Comparison of ENCODE assay signal across 1 cellular context in the genomic region with DNA sequence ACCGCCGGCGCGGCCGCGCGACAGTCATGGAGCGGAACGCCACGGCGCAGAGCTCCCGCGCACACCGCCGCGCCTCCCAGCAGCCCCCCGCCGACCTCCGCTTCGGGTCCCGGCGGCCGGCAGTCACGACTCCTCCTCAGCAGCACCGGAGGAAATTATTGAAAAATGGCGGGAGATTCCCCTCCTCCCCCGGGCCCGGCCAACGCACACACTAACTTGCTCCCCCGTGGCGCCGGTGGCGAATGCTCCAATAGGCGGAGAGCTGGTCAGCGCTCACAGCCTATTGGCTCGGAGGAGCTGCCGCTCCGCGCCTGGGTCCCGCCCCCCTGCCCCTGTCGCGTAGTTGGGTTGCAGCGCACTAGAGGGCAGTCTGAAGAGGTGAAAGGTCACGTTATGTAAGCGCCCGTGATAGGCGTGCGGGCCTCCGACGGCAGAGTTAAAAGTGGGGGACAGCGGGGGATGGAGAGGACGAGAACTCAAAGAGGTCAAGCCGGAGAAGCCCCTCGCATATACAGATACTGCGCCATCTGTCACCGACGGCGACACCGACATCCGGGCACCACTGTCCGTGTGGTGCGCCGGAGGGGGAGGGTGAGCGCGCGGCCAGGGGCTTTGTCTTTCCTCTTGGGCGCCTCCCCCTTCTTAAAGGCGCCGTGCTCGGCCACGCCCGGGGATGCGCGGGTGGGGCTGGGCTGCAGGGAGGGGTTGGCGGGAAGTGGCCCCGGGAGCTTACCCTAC.
A peak's percentile ranks its signal among the peaks of the same experiment; 100 is the strongest.
TF ChIP-seq lines count a peak whose summit lies in the region.

A gene with protein sequence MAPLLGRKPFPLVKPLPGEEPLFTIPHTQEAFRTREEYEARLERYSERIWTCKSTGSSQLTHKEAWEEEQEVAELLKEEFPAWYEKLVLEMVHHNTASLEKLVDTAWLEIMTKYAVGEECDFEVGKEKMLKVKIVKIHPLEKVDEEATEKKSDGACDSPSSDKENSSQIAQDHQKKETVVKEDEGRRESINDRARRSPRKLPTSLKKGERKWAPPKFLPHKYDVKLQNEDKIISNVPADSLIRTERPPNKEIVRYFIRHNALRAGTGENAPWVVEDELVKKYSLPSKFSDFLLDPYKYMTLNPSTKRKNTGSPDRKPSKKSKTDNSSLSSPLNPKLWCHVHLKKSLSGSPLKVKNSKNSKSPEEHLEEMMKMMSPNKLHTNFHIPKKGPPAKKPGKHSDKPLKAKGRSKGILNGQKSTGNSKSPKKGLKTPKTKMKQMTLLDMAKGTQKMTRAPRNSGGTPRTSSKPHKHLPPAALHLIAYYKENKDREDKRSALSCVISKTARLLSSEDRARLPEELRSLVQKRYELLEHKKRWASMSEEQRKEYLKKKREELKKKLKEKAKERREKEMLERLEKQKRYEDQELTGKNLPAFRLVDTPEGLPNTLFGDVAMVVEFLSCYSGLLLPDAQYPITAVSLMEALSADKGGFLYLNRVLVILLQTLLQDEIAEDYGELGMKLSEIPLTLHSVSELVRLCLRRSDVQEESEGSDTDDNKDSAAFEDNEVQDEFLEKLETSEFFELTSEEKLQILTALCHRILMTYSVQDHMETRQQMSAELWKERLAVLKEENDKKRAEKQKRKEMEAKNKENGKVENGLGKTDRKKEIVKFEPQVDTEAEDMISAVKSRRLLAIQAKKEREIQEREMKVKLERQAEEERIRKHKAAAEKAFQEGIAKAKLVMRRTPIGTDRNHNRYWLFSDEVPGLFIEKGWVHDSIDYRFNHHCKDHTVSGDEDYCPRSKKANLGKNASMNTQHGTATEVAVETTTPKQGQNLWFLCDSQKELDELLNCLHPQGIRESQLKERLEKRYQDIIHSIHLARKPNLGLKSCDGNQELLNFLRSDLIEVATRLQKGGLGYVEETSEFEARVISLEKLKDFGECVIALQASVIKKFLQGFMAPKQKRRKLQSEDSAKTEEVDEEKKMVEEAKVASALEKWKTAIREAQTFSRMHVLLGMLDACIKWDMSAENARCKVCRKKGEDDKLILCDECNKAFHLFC (N-terminal part only) (minus strand): TSS at position 213 of the 738 bp plus-strand sequence. CDS start 360 bp downstream, outside the sequence.

TF ChIP-seq in HepG2, 621 proteins besides CTCF, POLR2A, EP300 and RAD21 (continued from another document and continues in another):
- TF ChIP-seq, protein P1, sequence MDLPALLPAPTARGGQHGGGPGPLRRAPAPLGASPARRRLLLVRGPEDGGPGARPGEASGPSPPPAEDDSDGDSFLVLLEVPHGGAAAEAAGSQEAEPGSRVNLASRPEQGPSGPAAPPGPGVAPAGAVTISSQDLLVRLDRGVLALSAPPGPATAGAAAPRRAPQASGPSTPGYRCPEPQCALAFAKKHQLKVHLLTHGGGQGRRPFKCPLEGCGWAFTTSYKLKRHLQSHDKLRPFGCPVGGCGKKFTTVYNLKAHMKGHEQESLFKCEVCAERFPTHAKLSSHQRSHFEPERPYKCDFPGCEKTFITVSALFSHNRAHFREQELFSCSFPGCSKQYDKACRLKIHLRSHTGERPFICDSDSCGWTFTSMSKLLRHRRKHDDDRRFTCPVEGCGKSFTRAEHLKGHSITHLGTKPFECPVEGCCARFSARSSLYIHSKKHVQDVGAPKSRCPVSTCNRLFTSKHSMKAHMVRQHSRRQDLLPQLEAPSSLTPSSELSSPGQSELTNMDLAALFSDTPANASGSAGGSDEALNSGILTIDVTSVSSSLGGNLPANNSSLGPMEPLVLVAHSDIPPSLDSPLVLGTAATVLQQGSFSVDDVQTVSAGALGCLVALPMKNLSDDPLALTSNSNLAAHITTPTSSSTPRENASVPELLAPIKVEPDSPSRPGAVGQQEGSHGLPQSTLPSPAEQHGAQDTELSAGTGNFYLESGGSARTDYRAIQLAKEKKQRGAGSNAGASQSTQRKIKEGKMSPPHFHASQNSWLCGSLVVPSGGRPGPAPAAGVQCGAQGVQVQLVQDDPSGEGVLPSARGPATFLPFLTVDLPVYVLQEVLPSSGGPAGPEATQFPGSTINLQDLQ (CRISPR knock-in tag; IDR thresholded peaks at IDR 0.05) = peak; percentile 88; the same call in 1 of the 2 replicates
- TF ChIP-seq ISX (CRISPR knock-in tag; conservative IDR thresholded peaks at IDR 0.05) (no peak), FOXJ3 (CRISPR knock-in tag; IDR thresholded peaks at IDR 0.05; ENCODE audit: borderline replicate concordance) (no peak), SIN3A (IDR thresholded peaks at IDR 0.05; ENCODE audit: borderline replicate concordance, low read depth, low read length) (peak; percentile 72; the same call in 1 of the 2 replicates), TOPORS (CRISPR knock-in tag; IDR thresholded peaks at IDR 0.05) (0 out of 2 replicates have a peak, but pooled peaks have one; percentile 56), NFYB (CRISPR knock-in tag; IDR thresholded peaks at IDR 0.05) (peak; percentile 98), SNAI1 (CRISPR knock-in tag; IDR thresholded peaks at IDR 0.05; ENCODE audit: borderline replicate concordance) (no peak; the same call in 1 of the 2 replicates), PHF8 (CRISPR knock-in tag; IDR thresholded peaks at IDR 0.05) (peak; percentile 79), ZNF235 (CRISPR knock-in tag; IDR thresholded peaks at IDR 0.05; ENCODE audit: borderline replicate concordance) (no peak), DR1 (CRISPR knock-in tag; IDR thresholded peaks at IDR 0.05) (peak; percentile 46), REXO4 (CRISPR knock-in tag; IDR thresholded peaks at IDR 0.05; ENCODE audit: borderline replicate concordance) (no peak), NONO (IDR thresholded peaks at IDR 0.05) (no peak), NONO (CRISPR knock-in tag; conservative IDR thresholded peaks at IDR 0.05) (0 out of 2 replicates have a peak, but pooled peaks have one; percentile 34)
- TF ChIP-seq, protein P2, sequence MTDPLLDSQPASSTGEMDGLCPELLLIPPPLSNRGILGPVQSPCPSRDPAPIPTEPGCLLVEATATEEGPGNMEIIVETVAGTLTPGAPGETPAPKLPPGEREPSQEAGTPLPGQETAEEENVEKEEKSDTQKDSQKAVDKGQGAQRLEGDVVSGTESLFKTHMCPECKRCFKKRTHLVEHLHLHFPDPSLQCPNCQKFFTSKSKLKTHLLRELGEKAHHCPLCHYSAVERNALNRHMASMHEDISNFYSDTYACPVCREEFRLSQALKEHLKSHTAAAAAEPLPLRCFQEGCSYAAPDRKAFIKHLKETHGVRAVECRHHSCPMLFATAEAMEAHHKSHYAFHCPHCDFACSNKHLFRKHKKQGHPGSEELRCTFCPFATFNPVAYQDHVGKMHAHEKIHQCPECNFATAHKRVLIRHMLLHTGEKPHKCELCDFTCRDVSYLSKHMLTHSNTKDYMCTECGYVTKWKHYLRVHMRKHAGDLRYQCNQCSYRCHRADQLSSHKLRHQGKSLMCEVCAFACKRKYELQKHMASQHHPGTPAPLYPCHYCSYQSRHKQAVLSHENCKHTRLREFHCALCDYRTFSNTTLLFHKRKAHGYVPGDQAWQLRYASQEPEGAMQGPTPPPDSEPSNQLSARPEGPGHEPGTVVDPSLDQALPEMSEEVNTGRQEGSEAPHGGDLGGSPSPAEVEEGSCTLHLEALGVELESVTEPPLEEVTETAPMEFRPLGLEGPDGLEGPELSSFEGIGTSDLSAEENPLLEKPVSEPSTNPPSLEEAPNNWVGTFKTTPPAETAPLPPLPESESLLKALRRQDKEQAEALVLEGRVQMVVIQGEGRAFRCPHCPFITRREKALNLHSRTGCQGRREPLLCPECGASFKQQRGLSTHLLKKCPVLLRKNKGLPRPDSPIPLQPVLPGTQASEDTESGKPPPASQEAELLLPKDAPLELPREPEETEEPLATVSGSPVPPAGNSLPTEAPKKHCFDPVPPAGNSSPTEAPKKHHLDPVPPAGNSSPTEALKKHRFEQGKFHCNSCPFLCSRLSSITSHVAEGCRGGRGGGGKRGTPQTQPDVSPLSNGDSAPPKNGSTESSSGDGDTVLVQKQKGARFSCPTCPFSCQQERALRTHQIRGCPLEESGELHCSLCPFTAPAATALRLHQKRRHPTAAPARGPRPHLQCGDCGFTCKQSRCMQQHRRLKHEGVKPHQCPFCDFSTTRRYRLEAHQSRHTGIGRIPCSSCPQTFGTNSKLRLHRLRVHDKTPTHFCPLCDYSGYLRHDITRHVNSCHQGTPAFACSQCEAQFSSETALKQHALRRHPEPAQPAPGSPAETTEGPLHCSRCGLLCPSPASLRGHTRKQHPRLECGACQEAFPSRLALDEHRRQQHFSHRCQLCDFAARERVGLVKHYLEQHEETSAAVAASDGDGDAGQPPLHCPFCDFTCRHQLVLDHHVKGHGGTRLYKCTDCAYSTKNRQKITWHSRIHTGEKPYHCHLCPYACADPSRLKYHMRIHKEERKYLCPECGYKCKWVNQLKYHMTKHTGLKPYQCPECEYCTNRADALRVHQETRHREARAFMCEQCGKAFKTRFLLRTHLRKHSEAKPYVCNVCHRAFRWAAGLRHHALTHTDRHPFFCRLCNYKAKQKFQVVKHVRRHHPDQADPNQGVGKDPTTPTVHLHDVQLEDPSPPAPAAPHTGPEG (CRISPR knock-in tag; IDR thresholded peaks at IDR 0.05) = peak; percentile 15; the same call in 1 of the 2 replicates
- TF ChIP-seq, protein P3, sequence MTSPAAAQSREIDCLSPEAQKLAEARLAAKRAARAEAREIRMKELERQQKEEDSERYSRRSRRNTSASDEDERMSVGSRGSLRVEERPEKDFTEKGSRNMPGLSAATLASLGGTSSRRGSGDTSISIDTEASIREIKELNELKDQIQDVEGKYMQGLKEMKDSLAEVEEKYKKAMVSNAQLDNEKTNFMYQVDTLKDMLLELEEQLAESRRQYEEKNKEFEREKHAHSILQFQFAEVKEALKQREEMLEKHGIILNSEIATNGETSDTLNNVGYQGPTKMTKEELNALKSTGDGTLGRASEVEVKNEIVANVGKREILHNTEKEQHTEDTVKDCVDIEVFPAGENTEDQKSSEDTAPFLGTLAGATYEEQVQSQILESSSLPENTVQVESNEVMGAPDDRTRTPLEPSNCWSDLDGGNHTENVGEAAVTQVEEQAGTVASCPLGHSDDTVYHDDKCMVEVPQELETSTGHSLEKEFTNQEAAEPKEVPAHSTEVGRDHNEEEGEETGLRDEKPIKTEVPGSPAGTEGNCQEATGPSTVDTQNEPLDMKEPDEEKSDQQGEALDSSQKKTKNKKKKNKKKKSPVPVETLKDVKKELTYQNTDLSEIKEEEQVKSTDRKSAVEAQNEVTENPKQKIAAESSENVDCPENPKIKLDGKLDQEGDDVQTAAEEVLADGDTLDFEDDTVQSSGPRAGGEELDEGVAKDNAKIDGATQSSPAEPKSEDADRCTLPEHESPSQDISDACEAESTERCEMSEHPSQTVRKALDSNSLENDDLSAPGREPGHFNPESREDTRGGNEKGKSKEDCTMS (CRISPR knock-in tag; conservative IDR thresholded peaks at IDR 0.05) = no peak
- TF ChIP-seq, protein P4, sequence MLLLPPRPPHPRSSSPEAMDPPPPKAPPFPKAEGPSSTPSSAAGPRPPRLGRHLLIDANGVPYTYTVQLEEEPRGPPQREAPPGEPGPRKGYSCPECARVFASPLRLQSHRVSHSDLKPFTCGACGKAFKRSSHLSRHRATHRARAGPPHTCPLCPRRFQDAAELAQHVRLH (CRISPR knock-in tag; IDR thresholded peaks at IDR 0.05; ENCODE audit: borderline replicate concordance, low read depth) = no peak
- TF ChIP-seq, protein P5, sequence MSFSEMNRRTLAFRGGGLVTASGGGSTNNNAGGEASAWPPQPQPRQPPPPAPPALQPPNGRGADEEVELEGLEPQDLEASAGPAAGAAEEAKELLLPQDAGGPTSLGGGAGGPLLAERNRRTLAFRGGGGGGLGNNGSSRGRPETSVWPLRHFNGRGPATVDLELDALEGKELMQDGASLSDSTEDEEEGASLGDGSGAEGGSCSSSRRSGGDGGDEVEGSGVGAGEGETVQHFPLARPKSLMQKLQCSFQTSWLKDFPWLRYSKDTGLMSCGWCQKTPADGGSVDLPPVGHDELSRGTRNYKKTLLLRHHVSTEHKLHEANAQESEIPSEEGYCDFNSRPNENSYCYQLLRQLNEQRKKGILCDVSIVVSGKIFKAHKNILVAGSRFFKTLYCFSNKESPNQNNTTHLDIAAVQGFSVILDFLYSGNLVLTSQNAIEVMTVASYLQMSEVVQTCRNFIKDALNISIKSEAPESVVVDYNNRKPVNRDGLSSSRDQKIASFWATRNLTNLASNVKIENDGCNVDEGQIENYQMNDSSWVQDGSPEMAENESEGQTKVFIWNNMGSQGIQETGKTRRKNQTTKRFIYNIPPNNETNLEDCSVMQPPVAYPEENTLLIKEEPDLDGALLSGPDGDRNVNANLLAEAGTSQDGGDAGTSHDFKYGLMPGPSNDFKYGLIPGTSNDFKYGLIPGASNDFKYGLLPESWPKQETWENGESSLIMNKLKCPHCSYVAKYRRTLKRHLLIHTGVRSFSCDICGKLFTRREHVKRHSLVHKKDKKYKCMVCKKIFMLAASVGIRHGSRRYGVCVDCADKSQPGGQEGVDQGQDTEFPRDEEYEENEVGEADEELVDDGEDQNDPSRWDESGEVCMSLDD (CRISPR knock-in tag; IDR thresholded peaks at IDR 0.05; ENCODE audit: borderline replicate concordance) = peak; percentile 76; the same call in 1 of the 2 replicates
- TF ChIP-seq, protein P6, sequence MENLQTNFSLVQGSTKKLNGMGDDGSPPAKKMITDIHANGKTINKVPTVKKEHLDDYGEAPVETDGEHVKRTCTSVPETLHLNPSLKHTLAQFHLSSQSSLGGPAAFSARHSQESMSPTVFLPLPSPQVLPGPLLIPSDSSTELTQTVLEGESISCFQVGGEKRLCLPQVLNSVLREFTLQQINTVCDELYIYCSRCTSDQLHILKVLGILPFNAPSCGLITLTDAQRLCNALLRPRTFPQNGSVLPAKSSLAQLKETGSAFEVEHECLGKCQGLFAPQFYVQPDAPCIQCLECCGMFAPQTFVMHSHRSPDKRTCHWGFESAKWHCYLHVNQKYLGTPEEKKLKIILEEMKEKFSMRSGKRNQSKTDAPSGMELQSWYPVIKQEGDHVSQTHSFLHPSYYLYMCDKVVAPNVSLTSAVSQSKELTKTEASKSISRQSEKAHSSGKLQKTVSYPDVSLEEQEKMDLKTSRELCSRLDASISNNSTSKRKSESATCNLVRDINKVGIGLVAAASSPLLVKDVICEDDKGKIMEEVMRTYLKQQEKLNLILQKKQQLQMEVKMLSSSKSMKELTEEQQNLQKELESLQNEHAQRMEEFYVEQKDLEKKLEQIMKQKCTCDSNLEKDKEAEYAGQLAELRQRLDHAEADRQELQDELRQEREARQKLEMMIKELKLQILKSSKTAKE (CRISPR knock-in tag; IDR thresholded peaks at IDR 0.05; ENCODE audit: borderline replicate concordance) = no peak; the same call in 1 of the 2 replicates
- TF ChIP-seq, protein P7, sequence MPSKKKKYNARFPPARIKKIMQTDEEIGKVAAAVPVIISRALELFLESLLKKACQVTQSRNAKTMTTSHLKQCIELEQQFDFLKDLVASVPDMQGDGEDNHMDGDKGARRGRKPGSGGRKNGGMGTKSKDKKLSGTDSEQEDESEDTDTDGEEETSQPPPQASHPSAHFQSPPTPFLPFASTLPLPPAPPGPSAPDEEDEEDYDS (CRISPR knock-in tag; IDR thresholded peaks at IDR 0.05) = peak; percentile 73
